14 cellular contexts compared by ENCODE assay signal in the genomic region with DNA sequence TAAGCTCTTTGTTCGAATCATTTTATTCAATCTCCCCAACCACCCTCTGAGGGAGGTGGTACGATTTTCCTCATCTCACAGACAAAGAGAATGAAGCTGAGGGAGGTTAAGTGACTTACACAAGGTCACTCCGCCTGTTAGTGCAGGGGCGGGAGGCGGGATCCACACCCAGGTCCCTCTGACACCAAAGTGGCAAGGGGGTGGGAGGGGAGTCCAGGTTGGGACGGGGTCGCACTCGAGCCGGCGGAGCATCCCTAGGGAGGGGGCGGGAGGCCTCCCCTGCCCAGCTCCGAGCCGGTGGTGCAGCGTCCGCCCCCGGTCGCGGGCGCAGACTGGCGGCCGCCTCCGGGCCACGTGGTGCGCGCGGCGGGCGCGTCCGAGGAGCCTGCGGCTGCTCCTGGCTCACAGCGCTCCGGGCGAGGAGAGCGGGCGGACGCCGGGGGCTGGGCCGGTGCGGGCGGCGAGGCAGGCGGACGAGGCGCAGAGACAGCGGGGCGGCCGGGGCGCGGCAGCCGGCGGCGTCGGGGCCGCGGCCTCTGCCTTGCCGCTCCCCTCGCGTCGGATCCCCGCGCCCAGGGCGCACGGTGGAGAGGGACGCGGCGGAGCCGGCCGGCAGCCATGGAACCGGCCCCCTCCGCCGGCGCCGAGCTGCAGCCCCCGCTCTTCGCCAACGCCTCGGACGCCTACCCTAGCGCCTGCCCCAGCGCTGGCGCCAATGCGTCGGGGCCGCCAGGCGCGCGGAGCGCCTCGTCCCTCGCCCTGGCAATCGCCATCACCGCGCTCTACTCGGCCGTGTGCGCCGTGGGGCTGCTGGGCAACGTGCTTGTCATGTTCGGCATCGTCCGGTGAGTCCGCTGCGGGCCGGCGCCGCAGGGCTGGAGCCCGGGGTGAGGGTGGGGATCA. TPM values are rescaled to one million over a fixed set of nuclear protein-coding genes. Genes with fewer than 3 reads are reported as not detected.
A peak's percentile ranks its signal among the peaks of the same experiment; 100 is the strongest.
DNase-seq lines count a peak whose midpoint lies in the region; ATAC-seq and TF ChIP-seq lines count a peak whose summit lies in the region.
"Had no signal": no experiment of that assay in that cellular context is flagged by ENCODE, and none has a peak within 500 bp of the region (broad histone marks: within the 10 kb centered on the region; RNA-seq: fewer than 3 reads in every experiment).

A gene (plus strand): TSS at position 405 of the 903 bp plus-strand sequence. CDS start 214 bp downstream, at position 619.

- H3K9me3 Mint-ChIP-seq in activated T-cell treated with anti-CD3 and anti-CD28 coated beads, Interleukin-2, amount 50 U/mL, for 4 hours = no peaks in the 10 kb centered on the region
- H3K9me3 Mint-ChIP-seq in glutamatergic neuron (ENCODE audit: unreplicated experiment) = peaks cover 3% of the 10 kb centered on the region
- H3K9me3 Mint-ChIP-seq: activated B cell treated with CpG ODN at 0.5 μM for 24 hours, natural killer cell had no signal

- H3K4me1 Mint-ChIP-seq in activated T-cell treated with anti-CD3 and anti-CD28 coated beads, Interleukin-2, amount 50 U/mL, for 4 hours (ENCODE audit: low read depth) = peaks cover 5% of the 10 kb centered on the region
- peaks cover 13% of the 10 kb centered on the region for H3K4me1 Mint-ChIP-seq in glutamatergic neuron (ENCODE audit: low read depth, unreplicated experiment)
- H3K4me1 Mint-ChIP-seq: natural killer cell had no signal

- H3K27ac Mint-ChIP-seq in glutamatergic neuron (ENCODE audit: unreplicated experiment) = no peak within 1 kb of the TSS
- H3K27ac Mint-ChIP-seq: activated B cell treated with CpG ODN at 0.5 μM for 24 hours, CD14-positive monocyte, natural killer cell had no signal

- DNase-seq in activated T-cell treated with anti-CD3 and anti-CD28 coated beads, Interleukin-2, amount 50 U/mL, for 4 hours = no peak
- DNase-seq in activated T-cell treated with anti-CD3 and anti-CD28 coated beads for 4 hours (no peak), NT2/D1 (ENCODE audit: low read depth, low spot score) (no peak), glutamatergic neuron (peak; percentile 56), smooth muscle cell (lab: John Stamatoyannopoulos, UW; ENCODE audit: unreplicated experiment) (no peak), activated gamma-delta T cell (lab: John Stamatoyannopoulos, UW) (no peak)
- DNase-seq: activated B cell treated with CpG ODN at 0.5 μM for 24 hours; activated naive CD4-positive, alpha-beta T cell treated with anti-CD3 and anti-CD28 coated beads, Interleukin-2, amount 50 U/mL, for 16 hours; natural killer cell; Peyer's patch had no signal

- H3K9me3 ChIP-seq in NT2/D1 (ENCODE audit: insufficient read depth, low read length) = peaks cover 8% of the 10 kb centered on the region; the same call in 1 of the 2 replicates
- H3K9me3 ChIP-seq in smooth muscle cell (replicated peaks; ENCODE audit: low read depth) = no peaks in the 10 kb centered on the region
- H3K9me3 ChIP-seq: Peyer's patch had no signal

- peaks cover 18% of the 10 kb centered on the region for H4K20me1 ChIP-seq in smooth muscle cell (ENCODE audit: low read depth)

- ATAC-seq in activated T-cell treated with anti-CD3 and anti-CD28 coated beads, Interleukin-2, amount 50 U/mL, for 4 hours = peak; percentile 26 to 48
- ATAC-seq in GM18505 (IDR thresholded peaks at IDR 0.05; ENCODE audit: unreplicated experiment) (no peak), HG03159 (IDR thresholded peaks at IDR 0.05; ENCODE audit: unreplicated experiment) (no peak)
- ATAC-seq: natural killer cell had no signal

- H3K9ac ChIP-seq in NT2/D1 (ENCODE audit: insufficient read length, low read depth) = peak within 1 kb of the TSS; percentile 80
- H3K9ac ChIP-seq in smooth muscle cell (ENCODE audit: low read depth) = no peak within 1 kb of the TSS

- H3K27me3 Mint-ChIP-seq in activated T-cell treated with anti-CD3 and anti-CD28 coated beads, Interleukin-2, amount 50 U/mL, for 4 hours (ENCODE audit: low read depth) = peaks cover 52% of the 10 kb centered on the region
- peaks cover 16% of the 10 kb centered on the region for H3K27me3 Mint-ChIP-seq in glutamatergic neuron (ENCODE audit: unreplicated experiment)

- H3K4me1 ChIP-seq in NT2/D1 (ENCODE audit: insufficient read depth, insufficient read length) (peaks cover 28% of the 10 kb centered on the region), smooth muscle cell (ENCODE audit: low read depth) (peaks cover 16% of the 10 kb centered on the region)
- H3K4me1 ChIP-seq: Peyer's patch had no signal

- WGBS in smooth muscle cell (ENCODE audit: low lambda C conversion rate) = 9% methylated on average over 47 of the region's 108 CpGs

- H3K27me3 ChIP-seq in NT2/D1 (ENCODE audit: insufficient read depth, insufficient read length) = peaks cover 42% of the 10 kb centered on the region
- H3K27me3 ChIP-seq in smooth muscle cell (ENCODE audit: low read depth) = peaks cover 22% of the 10 kb centered on the region

- H3K4me2 ChIP-seq in smooth muscle cell = peak within 1 kb of the TSS; percentile 86

- H3K36me3 ChIP-seq in NT2/D1 (ENCODE audit: insufficient read depth, insufficient read length, low read length) = no peaks in the 10 kb centered on the region
- H3K36me3 ChIP-seq in smooth muscle cell (ENCODE audit: low read depth) = no peaks in the 10 kb centered on the region
- H3K36me3 ChIP-seq: Peyer's patch had no signal

- H3K27ac ChIP-seq in smooth muscle cell (ENCODE audit: low read depth) = no peak within 1 kb of the TSS
- H3K27ac ChIP-seq: Peyer's patch had no signal

- TF ChIP-seq POLR2A in GM18505 (IDR thresholded peaks at IDR 0.05; ENCODE audit: borderline replicate concordance, extremely low read depth, insufficient read depth, insufficient read length) = no peak

- H3F3A ChIP-seq in smooth muscle cell (ENCODE audit: low read depth) = peaks cover 17% of the 10 kb centered on the region

- no peak within 1 kb of the TSS for H3K4me3 Mint-ChIP-seq in activated T-cell treated with anti-CD3 and anti-CD28 coated beads, Interleukin-2, amount 50 U/mL, for 4 hours
- peak within 1 kb of the TSS; percentile 68 for H3K4me3 Mint-ChIP-seq in glutamatergic neuron (ENCODE audit: unreplicated experiment)
- H3K4me3 Mint-ChIP-seq: activated B cell treated with CpG ODN at 0.5 μM for 24 hours, natural killer cell had no signal

- H3K4me3 ChIP-seq in NT2/D1 (ENCODE audit: insufficient read length, low read depth) = peak within 1 kb of the TSS; percentile 52
- peak within 1 kb of the TSS; percentile 39 for H3K4me3 ChIP-seq in smooth muscle cell
- H3K4me3 ChIP-seq: Peyer's patch had no signal

- TF ChIP-seq CTCF in glutamatergic neuron (IDR thresholded peaks at IDR 0.05; ENCODE audit: partially characterized antibody, unreplicated experiment) = no peak
- no peak for TF ChIP-seq CTCF in smooth muscle cell (IDR thresholded peaks at IDR 0.05; ENCODE audit: borderline replicate concordance, insufficient read depth, poor library complexity, severe bottlenecking)

- peaks cover 1% of the 10 kb centered on the region for H3K79me2 ChIP-seq in smooth muscle cell (ENCODE audit: low read depth)

- peak within 1 kb of the TSS; percentile 2 for H2AFZ ChIP-seq in smooth muscle cell (ENCODE audit: low read depth)

- no peaks in the 10 kb centered on the region for H3K36me3 Mint-ChIP-seq in activated T-cell treated with anti-CD3 and anti-CD28 coated beads, Interleukin-2, amount 50 U/mL, for 4 hours (ENCODE audit: insufficient read depth)
- H3K36me3 Mint-ChIP-seq in glutamatergic neuron (ENCODE audit: unreplicated experiment) = no peaks in the 10 kb centered on the region
- H3K36me3 Mint-ChIP-seq: CD14-positive monocyte, natural killer cell had no signal

RNA-seq across cellular contexts. Expression of the gene that starts here (rescaled TPM):
- total RNA-seq in activated T-cell treated with anti-CD3 and anti-CD28 coated beads, Interleukin-2, amount 50 U/mL, for 4 hours = not detected
- 1.2 TPM for total RNA-seq in glutamatergic neuron (ENCODE audit: unreplicated experiment)
- 0.90 and 0.94 TPM in 2 replicates for total RNA-seq in smooth muscle cell
- polyA plus RNA-seq in smooth muscle cell = 0.48 and 1.5 TPM in 2 replicates
- total RNA-seq: activated B cell treated with CpG ODN at 0.5 μM for 24 hours, MCF 10A, natural killer cell had no signal
- polyA plus RNA-seq: CD14-positive monocyte had no signal

Comparison
In these comparisons a context has a peak if more than half of its experiments do, and no peak if none do; other contexts are left out.
1. Peak in ATAC-seq in activated T-cell treated with anti-CD3 and anti-CD28 coated beads, Interleukin-2, amount 50 U/mL, for 4 hours; RNA of the gene not detected or under 1 TPM.